1 cellular context compared by ENCODE assay signal in genomic region chr3:105368575-105369500, GRCh38.
TF ChIP-seq lines count a peak whose summit lies in the region.

No MANE protein-coding gene starts in this region.

TF ChIP-seq in GM12878, 131 proteins besides CTCF, POLR2A, EP300 and RAD21 (continued from another document):
- TF ChIP-seq SMAD1 (IDR thresholded peaks at IDR 0.05; ENCODE audit: low read depth, partially characterized antibody) = peak; percentile 57
- peak; percentile 5; the same call in 1 of the 2 replicates for TF ChIP-seq ZNF384 (IDR thresholded peaks at IDR 0.05; ENCODE audit: borderline replicate concordance, low read depth, low read length)
- no peak for TF ChIP-seq KAT2A (conservative IDR thresholded peaks at IDR 0.05; ENCODE audit: control insufficient read depth, low read depth, low read length)
- TF ChIP-seq SKIL (IDR thresholded peaks at IDR 0.05; ENCODE audit: low read depth, poor library complexity, severe bottlenecking) = no peak
- TF ChIP-seq JUND (IDR thresholded peaks at IDR 0.05; ENCODE audit: low read depth, low read length) = no peak
- peak; percentile 49 for TF ChIP-seq SMAD5 (IDR thresholded peaks at IDR 0.05; ENCODE audit: low read depth)
- TF ChIP-seq RCOR1 (conservative IDR thresholded peaks at IDR 0.05; ENCODE audit: low read depth, low read length) = 0 out of 2 replicates have a peak, but pooled peaks have one; percentile 57
- no peak for TF ChIP-seq USF2 (IDR thresholded peaks at IDR 0.05; ENCODE audit: borderline replicate concordance, low read depth, low read length)
- TF ChIP-seq ETV6 (conservative IDR thresholded peaks at IDR 0.05 in 1 of 2, IDR thresholded peaks at IDR 0.05 in 1 of 2; ENCODE audit: borderline replicate concordance in 1 of 2, low read depth in 1 of 2) = peak in 1 of 2 experiments; percentile 52; a peak in 1 of 4 replicates
